ENCODE assay signal across 14 cellular contexts in the genomic region with DNA sequence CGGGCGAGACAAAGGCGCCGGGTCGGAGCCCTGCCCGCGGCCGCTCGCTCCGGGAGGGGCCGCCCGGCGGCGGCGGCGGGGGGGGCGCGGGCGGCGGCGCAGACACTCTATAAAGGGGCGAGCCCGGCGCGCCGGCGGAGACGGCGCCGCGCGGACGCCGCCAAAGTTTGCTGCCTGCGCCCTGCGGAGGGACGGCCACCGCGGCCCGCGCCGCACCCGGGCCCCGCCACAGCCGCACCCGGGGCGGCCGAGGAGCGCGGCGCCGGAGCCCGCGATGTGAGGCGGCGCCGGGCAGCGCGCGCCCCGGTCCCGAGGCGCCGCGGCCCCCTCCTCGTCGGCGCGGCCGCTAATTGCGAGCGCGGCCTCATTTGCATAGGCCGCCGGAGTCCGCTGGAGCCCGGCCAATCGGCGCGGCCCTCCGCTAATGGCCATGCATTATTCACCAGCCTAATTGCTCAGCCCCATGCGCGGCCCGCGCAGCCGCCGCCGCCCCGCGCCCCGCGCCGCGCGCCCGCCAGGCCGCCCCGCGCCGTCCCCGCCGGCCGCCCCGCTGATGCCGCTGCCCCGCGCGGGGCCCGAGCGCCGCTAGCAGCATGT. TPM values are rescaled to one million over a fixed set of nuclear protein-coding genes. Genes with fewer than 3 reads are reported as not detected.
DNase-seq lines count a peak whose midpoint lies in the region; ATAC-seq and TF ChIP-seq lines count a peak whose summit lies in the region.
"Had no signal": no experiment of that assay in that cellular context is flagged by ENCODE, and none has a peak within 500 bp of the region (broad histone marks: within the 10 kb centered on the region; RNA-seq: fewer than 3 reads in every experiment).

A gene (plus strand): TSS at position 137 of the 597 bp plus-strand sequence. CDS start 457 bp downstream, at position 594.

- peaks cover 52% of the 10 kb centered on the region for H3K27me3 Mint-ChIP-seq in activated naive CD8-positive, alpha-beta T cell
- H3K27me3 Mint-ChIP-seq in activated naive CD8-positive, alpha-beta T cell treated with anti-CD3 and anti-CD28 coated beads, Interleukin-2, amount 50 U/mL, for 24 hours = peaks cover 72% of the 10 kb centered on the region
- H3K27me3 Mint-ChIP-seq in WTC11 (ENCODE audit: low read depth) = peaks cover 58% of the 10 kb centered on the region

- TF ChIP-seq CTCF in WTC11 (IDR thresholded peaks at IDR 0.05) = no peak
- no peak for TF ChIP-seq CTCF in kidney epithelial cell (IDR thresholded peaks at IDR 0.05; ENCODE audit: insufficient read depth, low read length, poor library complexity, severe bottlenecking)
- TF ChIP-seq CTCF in thoracic aorta (IDR thresholded peaks at IDR 0.05) = no peak

- H3K4me1 ChIP-seq in thoracic aorta (ENCODE audit: control insufficient read depth in 1 of 2, low read depth in 2 of 2) = peaks cover 5 to 22% of the 10 kb centered on the region in 2 donors
- H3K4me1 ChIP-seq: BE2C had no signal

- no peak for ATAC-seq in activated naive CD8-positive, alpha-beta T cell treated with anti-CD3 and anti-CD28 coated beads, Interleukin-2, amount 50 U/mL, for 24 hours
- ATAC-seq in WTC11 (peak; percentile 64), thoracic aorta (ENCODE audit: insufficient number of reproducible peaks, low FRiP score, low read depth) (no peak), GM19397 (IDR thresholded peaks at IDR 0.05; ENCODE audit: unreplicated experiment) (no peak)
- ATAC-seq: K562 had no signal

- POLR2A ChIA-PET in WTC11 (lab: Charles Lee) = no interaction called here

- no peaks in the 10 kb centered on the region for H3K9me3 ChIP-seq in thoracic aorta
- H3K9me3 ChIP-seq: BE2C had no signal

- DNase-seq in activated naive CD8-positive, alpha-beta T cell treated with anti-CD3 and anti-CD28 coated beads, Interleukin-2, amount 50 U/mL, for 24 hours = no peak
- DNase-seq in WTC11 (ENCODE audit: low spot score) (peak; percentile 76), kidney epithelial cell (ENCODE audit: low read depth) (no peak), thoracic aorta (ENCODE audit: low spot score) (no peak), putamen (ENCODE audit: low spot score) (no peak), NCI-H2107 treated with DMSO at 0.1 percent for 48 hours (lab: John Stamatoyannopoulos, UW; ENCODE audit: unreplicated experiment) (no peak)
- DNase-seq: activated gamma-delta T cell; BE2C; mammary epithelial cell; small intestine; stimulated activated naive CD4-positive, alpha-beta T cell had no signal

- H3K9me3 Mint-ChIP-seq in activated naive CD8-positive, alpha-beta T cell (ENCODE audit: low read depth) = no peaks in the 10 kb centered on the region
- H3K9me3 Mint-ChIP-seq in activated naive CD8-positive, alpha-beta T cell treated with anti-CD3 and anti-CD28 coated beads, Interleukin-2, amount 50 U/mL, for 24 hours = peaks cover 6% of the 10 kb centered on the region
- H3K9me3 Mint-ChIP-seq in WTC11 = no peaks in the 10 kb centered on the region

- H3K36me3 ChIP-seq in kidney epithelial cell (ENCODE audit: control insufficient read depth, insufficient read depth, low read length) (no peaks in the 10 kb centered on the region), thoracic aorta (no peaks in the 10 kb centered on the region)
- H3K36me3 ChIP-seq: BE2C had no signal

- CTCF ChIA-PET in WTC11 (lab: Charles Lee) = no interaction called here

- no peak within 1 kb of the TSS for H3K27ac ChIP-seq in thoracic aorta

- peak within 1 kb of the TSS; percentile 53 for H3K4me3 Mint-ChIP-seq in activated naive CD8-positive, alpha-beta T cell
- no peak within 1 kb of the TSS for H3K4me3 Mint-ChIP-seq in activated naive CD8-positive, alpha-beta T cell treated with anti-CD3 and anti-CD28 coated beads, Interleukin-2, amount 50 U/mL, for 24 hours
- peak within 1 kb of the TSS; percentile 68 for H3K4me3 Mint-ChIP-seq in WTC11

- H3K27ac Mint-ChIP-seq in activated naive CD8-positive, alpha-beta T cell = no peak within 1 kb of the TSS
- no peak within 1 kb of the TSS for H3K27ac Mint-ChIP-seq in activated naive CD8-positive, alpha-beta T cell treated with anti-CD3 and anti-CD28 coated beads, Interleukin-2, amount 50 U/mL, for 24 hours
- H3K27ac Mint-ChIP-seq in WTC11 = no peak within 1 kb of the TSS

- H3K36me3 Mint-ChIP-seq in activated naive CD8-positive, alpha-beta T cell = peaks cover 5% of the 10 kb centered on the region
- H3K36me3 Mint-ChIP-seq in activated naive CD8-positive, alpha-beta T cell treated with anti-CD3 and anti-CD28 coated beads, Interleukin-2, amount 50 U/mL, for 24 hours (ENCODE audit: low read depth) = peaks cover 9% of the 10 kb centered on the region
- peaks cover 2% of the 10 kb centered on the region; the same call in 1 of the 2 replicates for H3K36me3 Mint-ChIP-seq in WTC11

- H3K4me1 Mint-ChIP-seq in activated naive CD8-positive, alpha-beta T cell (ENCODE audit: low read depth) = peaks cover 18% of the 10 kb centered on the region
- peaks cover 13% of the 10 kb centered on the region for H3K4me1 Mint-ChIP-seq in activated naive CD8-positive, alpha-beta T cell treated with anti-CD3 and anti-CD28 coated beads, Interleukin-2, amount 50 U/mL, for 24 hours
- H3K4me1 Mint-ChIP-seq in WTC11 = peaks cover 61% of the 10 kb centered on the region

- H3K27me3 ChIP-seq in kidney epithelial cell (ENCODE audit: control insufficient read depth, insufficient read depth, low read length) = peaks cover 55% of the 10 kb centered on the region
- peaks cover 25% of the 10 kb centered on the region for H3K27me3 ChIP-seq in thoracic aorta (replicated peaks; ENCODE audit: insufficient read depth)

- peak within 1 kb of the TSS; percentile 52 for H3K4me3 ChIP-seq in kidney epithelial cell (ENCODE audit: low read depth, low read length)
- H3K4me3 ChIP-seq in thoracic aorta = peak within 1 kb of the TSS; percentile 41
- H3K4me3 ChIP-seq: K562 had no signal

TF ChIP-seq in WTC11, 78 proteins besides CTCF, POLR2A, EP300 and RAD21:
- TF ChIP-seq NFATC4 (CRISPR knock-in tag; IDR thresholded peaks at IDR 0.05) = no peak
- no peak for TF ChIP-seq ZNF219 (CRISPR knock-in tag; IDR thresholded peaks at IDR 0.05; ENCODE audit: borderline replicate concordance)
- no peak for TF ChIP-seq ZNF396 (CRISPR knock-in tag; IDR thresholded peaks at IDR 0.05; ENCODE audit: borderline replicate concordance)
- TF ChIP-seq NR1H2 (CRISPR knock-in tag; IDR thresholded peaks at IDR 0.05) = no peak
- no peak for TF ChIP-seq ESRRA (CRISPR knock-in tag; IDR thresholded peaks at IDR 0.05; ENCODE audit: borderline replicate concordance)
- TF ChIP-seq JUN (CRISPR knock-in tag; IDR thresholded peaks at IDR 0.05) = no peak
- TF ChIP-seq ZNF263 (CRISPR knock-in tag; IDR thresholded peaks at IDR 0.05; ENCODE audit: low read depth) = no peak
- no peak for TF ChIP-seq ZNF121 (CRISPR knock-in tag; IDR thresholded peaks at IDR 0.05)
TF ChIP-seq in WTC11: peak in this region for 0.

RNA-seq across cellular contexts. Expression of the gene that starts here (rescaled TPM):
- total RNA-seq in WTC11 (2021) (81.3 to 87.0 TPM (median 83.8 TPM) in 3 replicates), kidney epithelial cell (2.1 TPM in 2 replicates), thoracic aorta (not detected)
- total RNA-seq: K562, mammary epithelial cell had no signal

Comparison
In these comparisons a context has a peak if more than half of its experiments do, and no peak if none do; other contexts are left out.
1. RNA of the gene that starts here (total RNA-seq): 81.3 to 87.0 TPM in WTC11; 2.1 TPM in kidney epithelial cell and not detected in thoracic aorta; every median in the first group is over 10 times any median in the second.